9 cellular contexts compared by ENCODE assay signal in the genomic region with DNA sequence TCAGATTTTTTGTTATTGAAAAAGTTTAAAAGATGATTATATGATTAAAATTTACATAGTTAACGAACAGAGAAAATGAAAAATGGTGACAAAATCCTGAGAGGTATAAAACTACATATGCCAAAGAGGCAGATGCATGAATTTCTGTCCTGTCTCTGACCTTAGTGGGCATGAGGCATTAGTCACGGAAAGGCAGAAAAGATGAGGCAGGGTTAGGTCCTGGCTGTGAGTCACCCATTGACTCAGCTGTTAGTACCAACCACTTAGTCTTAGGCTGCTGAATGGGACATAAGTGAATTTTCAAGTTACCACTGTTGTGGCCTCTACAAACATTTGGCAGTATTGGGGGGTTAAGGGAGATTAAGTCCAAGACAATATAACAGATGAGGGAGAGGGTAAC. TPM values are rescaled to one million over a fixed set of nuclear protein-coding genes. Genes with fewer than 3 reads are reported as not detected.
A peak's percentile ranks its signal among the peaks of the same experiment; 100 is the strongest.
DNase-seq lines count a peak whose midpoint lies in the region; ATAC-seq and TF ChIP-seq lines count a peak whose summit lies in the region.
"Had no signal": no experiment of that assay in that cellular context is flagged by ENCODE, and none has a peak within 500 bp of the region (broad histone marks: within the 10 kb centered on the region; RNA-seq: fewer than 3 reads in every experiment).

No MANE protein-coding gene starts in this region.

- TF ChIP-seq CTCF in RWPE2 (IDR thresholded peaks at IDR 0.05; ENCODE audit: poor library complexity, severe bottlenecking) = no peak
- no peak for TF ChIP-seq CTCF in ovary (IDR thresholded peaks at IDR 0.05)

- no peak for TF ChIP-seq POLR2A in erythroblast (IDR thresholded peaks at IDR 0.05; ENCODE audit: low read length)
- TF ChIP-seq POLR2A in ovary (IDR thresholded peaks at IDR 0.05) = no peak

- TF ChIP-seq EP300 in ovary (IDR thresholded peaks at IDR 0.05) = no peak

- peaks cover 49% of the 10 kb centered on the region for H3K4me1 ChIP-seq in RWPE2 (ENCODE audit: insufficient read depth, poor library complexity, severe bottlenecking)
- H3K4me1 ChIP-seq in ovary (ENCODE audit: insufficient read depth) = peaks cover 3% of the 10 kb centered on the region

- H3K4me3 ChIP-seq in RWPE2 (ENCODE audit: severe bottlenecking) = no peak overlapping the region
- H3K4me3 ChIP-seq in ovary = no peak overlapping the region
- H3K4me3 ChIP-seq: SK-N-MC had no signal

- WGBS in ovary, 3 donors = 77 to 84% (median 81%) methylated on average over 2 of the region's 2 CpGs

- H3K9me3 ChIP-seq in RWPE2 (ENCODE audit: severe bottlenecking) (no peaks in the 10 kb centered on the region), ovary (no peaks in the 10 kb centered on the region)

- no peaks in the 10 kb centered on the region for H3K27me3 ChIP-seq in RWPE2 (ENCODE audit: insufficient read depth, poor library complexity, severe bottlenecking)
- H3K27me3 ChIP-seq in ovary = no peaks in the 10 kb centered on the region

- DNase-seq in NCI-H82 (lab: John Stamatoyannopoulos, UW) (peak; percentile 6), NCI-H82 treated with DMSO at 0.1 percent for 48 hours (lab: John Stamatoyannopoulos, UW; ENCODE audit: unreplicated experiment) (no peak), RWPE2 (ENCODE audit: low spot score) (peak; percentile 78), erythroblast (lab: John Stamatoyannopoulos, UW) (peak; percentile 33 to 76), ovary (no peak), retina (no peak)
- peak; percentile 22 for DNase-seq in stimulated activated CD4-positive, alpha-beta T cell treated with anti-CD3 and anti-CD28 coated beads, Interleukin-4, amount 100 ng/mL, for 1 hour

- peak; percentile 100 for ATAC-seq in RWPE2 (ENCODE audit: low read depth)
- ATAC-seq in HG03439 (IDR thresholded peaks at IDR 0.05; ENCODE audit: unreplicated experiment) = no peak

- H3K36me3 ChIP-seq in RWPE2 (ENCODE audit: low read depth) (peaks cover 32% of the 10 kb centered on the region), ovary (no peaks in the 10 kb centered on the region)

- H3K27ac ChIP-seq in RWPE2 (ENCODE audit: poor library complexity, severe bottlenecking) (peak overlapping the region; percentile 48), ovary (no peak overlapping the region)
- H3K27ac ChIP-seq: SK-N-MC had no signal

- intact Hi-C loops in ovary (cut with DNase I) = no loop called here

RNA-seq across cellular contexts. Expression of a gene that starts 33.1 kb away (rescaled TPM):
- 10 to 100 TPM; 22.5 to 33.9 (median 31.1) TPM for total RNA-seq in ovary
- polyA plus RNA-seq in ovary = 10 to 100 TPM; 19.6 to 30.2 TPM

Comparison
In these comparisons a context has a peak if more than half of its experiments do, and no peak if none do; other contexts are left out.
1. DNase-seq: peak in NCI-H82 (single experiment), RWPE2 (single experiment), erythroblast (2 of 2) and stimulated activated CD4-positive, alpha-beta T cell treated with anti-CD3 and anti-CD28 coated beads, Interleukin-4, amount 100 ng/mL, for 1 hour (single experiment); none in NCI-H82 treated with DMSO at 0.1 percent for 48 hours (single experiment), ovary (0 of 5) and retina (single experiment).